1 cellular context compared by ENCODE assay signal in genomic region chr9:112379177-112380101, GRCh38.
TF ChIP-seq lines count a peak whose summit lies in the region.

No MANE protein-coding gene starts in this region.

TF ChIP-seq in HEK293, 187 proteins besides CTCF, POLR2A, EP300 and RAD21 (continued from another document and continues in another):
- TF ChIP-seq ZNF133 (tag by site-specific recombination; IDR thresholded peaks at IDR 0.05) (no peak), ZNF239 (tag by site-specific recombination; IDR thresholded peaks at IDR 0.05) (no peak), ZNF580 (tag by site-specific recombination; IDR thresholded peaks at IDR 0.05) (no peak), ZNF777 (tag by site-specific recombination; IDR thresholded peaks at IDR 0.05; ENCODE audit: borderline replicate concordance) (peak; percentile 50; the same call in 1 of the 2 replicates), RBAK (tag by site-specific recombination; IDR thresholded peaks at IDR 0.05) (no peak), ZNF2 (tag by site-specific recombination; IDR thresholded peaks at IDR 0.05) (peak; percentile 34; the same call in 1 of the 2 replicates), ZNF664 (tag by site-specific recombination; IDR thresholded peaks at IDR 0.05) (no peak), ZNF600 (tag by site-specific recombination; IDR thresholded peaks at IDR 0.05) (peak; percentile 42; the same call in 1 of the 2 replicates), REST (tag by site-specific recombination; IDR thresholded peaks at IDR 0.05) (no peak), KLF1 (tag by site-specific recombination; IDR thresholded peaks at IDR 0.05) (0 out of 2 replicates have a peak, but pooled peaks have one; percentile 10), ZBTB6 (tag by site-specific recombination; IDR thresholded peaks at IDR 0.05) (peak; percentile 94), GLIS2 (tag by site-specific recombination; IDR thresholded peaks at IDR 0.05) (no peak), ZNF707 (tag by site-specific recombination; IDR thresholded peaks at IDR 0.05) (no peak), ZNF221 (tag by site-specific recombination; IDR thresholded peaks at IDR 0.05; ENCODE audit: borderline replicate concordance) (no peak), ZNF473 (tag by site-specific recombination; IDR thresholded peaks at IDR 0.05) (no peak), PATZ1 (tag by site-specific recombination; IDR thresholded peaks at IDR 0.05) (peak; percentile 80), ZNF174 (tag by site-specific recombination; IDR thresholded peaks at IDR 0.05) (no peak), ZNF629 (tag by site-specific recombination; IDR thresholded peaks at IDR 0.05) (peak; percentile 64), ZNF341 (tag by site-specific recombination; IDR thresholded peaks at IDR 0.05; ENCODE audit: low read depth) (peak; percentile 70), ZNF37A (tag by site-specific recombination; IDR thresholded peaks at IDR 0.05) (no peak), ZNF513 (tag by site-specific recombination; IDR thresholded peaks at IDR 0.05) (no peak), ZNF510 (tag by site-specific recombination; IDR thresholded peaks at IDR 0.05; ENCODE audit: insufficient replicate concordance) (no peak), ZNF596 (tag by site-specific recombination; IDR thresholded peaks at IDR 0.05) (no peak), ZNF169 (tag by site-specific recombination; IDR thresholded peaks at IDR 0.05) (no peak), ZSCAN30 (tag by site-specific recombination; IDR thresholded peaks at IDR 0.05) (0 out of 2 replicates have a peak, but pooled peaks have one; percentile 13), ZNF677 (tag by site-specific recombination; IDR thresholded peaks at IDR 0.05) (no peak), SP2 (tag by site-specific recombination; IDR thresholded peaks at IDR 0.05) (peak; percentile 88), ZBTB48 (tag by site-specific recombination; IDR thresholded peaks at IDR 0.05) (peak; percentile 84), OVOL3 (tag by site-specific recombination; IDR thresholded peaks at IDR 0.05) (0 out of 2 replicates have a peak, but pooled peaks have one; percentile 59), KLF10 (tag by site-specific recombination; IDR thresholded peaks at IDR 0.05) (peak; percentile 53; the same call in 1 of the 2 replicates), ZNF843 (tag by site-specific recombination; IDR thresholded peaks at IDR 0.05) (peak; percentile 22; the same call in 1 of the 2 replicates), ZNF837 (tag by site-specific recombination; IDR thresholded peaks at IDR 0.05) (no peak), ZNF138 (tag by site-specific recombination; IDR thresholded peaks at IDR 0.05; ENCODE audit: borderline replicate concordance) (no peak), ZNF501 (tag by site-specific recombination; IDR thresholded peaks at IDR 0.05) (peak; percentile 60), ZNF555 (tag by site-specific recombination; conservative IDR thresholded peaks at IDR 0.05) (no peak), ZFP37 (tag by site-specific recombination; IDR thresholded peaks at IDR 0.05) (peak; percentile 36; the same call in 1 of the 2 replicates), ZNF571 (tag by site-specific recombination; IDR thresholded peaks at IDR 0.05) (no peak), ZNF654 (tag by site-specific recombination; IDR thresholded peaks at IDR 0.05; ENCODE audit: low read depth) (no peak), ZNF354C (tag by site-specific recombination; IDR thresholded peaks at IDR 0.05; ENCODE audit: borderline replicate concordance, low read depth) (no peak), GLIS1 (tag by site-specific recombination; IDR thresholded peaks at IDR 0.05) (peak; percentile 40; the same call in 1 of the 2 replicates), ZNF561 (tag by site-specific recombination; IDR thresholded peaks at IDR 0.05; ENCODE audit: borderline replicate concordance) (0 out of 2 replicates have a peak, but pooled peaks have one; percentile 36), SP7 (tag by site-specific recombination; IDR thresholded peaks at IDR 0.05) (peak; percentile 50), PRDM6 (tag by site-specific recombination; IDR thresholded peaks at IDR 0.05) (no peak), ZBTB17 (tag by site-specific recombination; IDR thresholded peaks at IDR 0.05) (peak; percentile 79), ZBTB49 (tag by site-specific recombination; IDR thresholded peaks at IDR 0.05; ENCODE audit: low read depth) (no peak), GLI4 (tag by site-specific recombination; IDR thresholded peaks at IDR 0.05) (no peak), FEZF1 (tag by site-specific recombination; IDR thresholded peaks at IDR 0.05) (peak; percentile 48), ZNF18 (tag by site-specific recombination; IDR thresholded peaks at IDR 0.05) (no peak), ZNF701 (tag by site-specific recombination; IDR thresholded peaks at IDR 0.05) (no peak)
